13 cellular contexts compared by ENCODE assay signal in the genomic region with DNA sequence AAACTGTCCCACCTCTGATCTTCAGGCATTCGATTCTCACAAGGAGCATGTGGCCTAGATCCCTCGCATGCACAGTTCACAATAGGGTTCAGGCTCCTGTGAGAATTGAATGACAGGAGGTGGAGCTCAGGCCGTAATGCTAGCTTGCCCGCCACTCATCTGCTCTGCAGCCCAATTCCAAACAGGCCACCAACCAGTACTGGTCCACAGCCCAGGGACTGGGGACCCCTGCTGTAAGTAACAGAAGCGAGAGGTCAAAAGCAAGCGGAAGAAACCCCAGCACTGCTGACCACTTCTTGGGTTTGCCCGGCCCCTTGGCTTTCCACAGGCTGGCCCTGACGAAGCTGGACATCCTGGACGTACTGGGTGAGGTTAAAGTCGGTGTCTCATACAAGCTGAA. TPM values are rescaled to one million over a fixed set of nuclear protein-coding genes. Genes with fewer than 3 reads are reported as not detected.
DNase-seq lines count a peak whose midpoint lies in the region; ATAC-seq, FAIRE-seq and TF ChIP-seq lines count a peak whose summit lies in the region.
"Had no signal": no experiment of that assay in that cellular context is flagged by ENCODE, and none has a peak within 500 bp of the region (broad histone marks: within the 10 kb centered on the region; RNA-seq: fewer than 3 reads in every experiment).

No MANE protein-coding gene starts in this region.

- FAIRE-seq in kidney (lab: Jason Lieb, UNC) = no peak
- FAIRE-seq: A549 had no signal

- no peak overlapping the region for H3K9ac ChIP-seq in kidney (ENCODE audit: low read length in 2 of 2)

- CTCF ChIA-PET in HEK293T (lab: Yijun Ruan, JAX) = no interaction called here

- H3K4me1 ChIP-seq in kidney (ENCODE audit: control insufficient read depth in 1 of 2, insufficient read depth in 1 of 2, low read depth in 1 of 2, low read length in 2 of 2) = peaks cover 4 to 11% of the 10 kb centered on the region in 2 donors
- peaks cover 35 to 43% of the 10 kb centered on the region in 2 donors for H3K4me1 ChIP-seq in thoracic aorta (ENCODE audit: control insufficient read depth in 1 of 2, low read depth in 2 of 2)

- no peak for DNase-seq in HEK293T (ENCODE audit: extremely low spot score)
- DNase-seq in kidney = peak; percentile 20
- no peak for DNase-seq in thoracic aorta (ENCODE audit: low spot score)
- DNase-seq in caudate nucleus (lab: John Stamatoyannopoulos, UW) = no peak
- DNase-seq in COLO829 (ENCODE audit: low spot score) = no peak
- DNase-seq in NCI-H2029 treated with DMSO at 0.1 percent for 48 hours (lab: John Stamatoyannopoulos, UW) = no peak
- DNase-seq: CD8-positive, alpha-beta memory T cell; DMS53; H7 had no signal

- intact Hi-C loops in kidney (cut with DNase I) = no loop called here

- H3K36me3 ChIP-seq in KOPT-K1 (ENCODE audit: insufficient read depth, low read length) (no peaks in the 10 kb centered on the region), kidney (ENCODE audit: control insufficient read depth in 1 of 2, insufficient read depth in 2 of 2, low read length in 2 of 2) (peaks cover 12% of the 10 kb centered on the region in 2 donors), thoracic aorta (peaks cover 38% of the 10 kb centered on the region)

- ATAC-seq in thoracic aorta (ENCODE audit: insufficient number of reproducible peaks, low FRiP score, low read depth) = no peak
- ATAC-seq: GM23338 had no signal

- no peaks in the 10 kb centered on the region for H3K27me3 ChIP-seq in thoracic aorta (replicated peaks; ENCODE audit: insufficient read depth)

- peak overlapping the region; percentile 71 for H3K27ac ChIP-seq in KOPT-K1 (ENCODE audit: low read depth, low read length, poor library complexity, severe bottlenecking)
- H3K27ac ChIP-seq in kidney (ENCODE audit: low read depth in 2 of 2, low read length in 2 of 2) = no peak overlapping the region
- peak overlapping the region; percentile 93 to 95 for H3K27ac ChIP-seq in thoracic aorta
- no peak overlapping the region for H3K27ac ChIP-seq in caudate nucleus (ENCODE audit: low read depth, low read length)
- H3K27ac ChIP-seq: A549 had no signal

- TF ChIP-seq CTCF in kidney (IDR thresholded peaks at IDR 0.05; ENCODE audit: borderline replicate concordance, extremely low read depth, insufficient read depth) (no peak), thoracic aorta (IDR thresholded peaks at IDR 0.05) (no peak)

- H3K9me3 ChIP-seq in KOPT-K1 (ENCODE audit: insufficient read depth, low read length, poor library complexity, severe bottlenecking) (no peaks in the 10 kb centered on the region), kidney (ENCODE audit: control insufficient read depth in 1 of 2, low read length in 2 of 2) (no peaks in the 10 kb centered on the region), thoracic aorta (no peaks in the 10 kb centered on the region)
- H3K9me3 ChIP-seq: A549 had no signal

- POLR2A ChIA-PET in HEK293T (lab: Yijun Ruan, JAX) = interaction anchor here (0.6 kb wide), 1 partner anchor 8 kb away, joined by 3 read pairs; the partner anchor contains the start of gene SIVA1

- H3K4me3 ChIP-seq in kidney (ENCODE audit: low read length in 2 of 2) = no peak overlapping the region
- no peak overlapping the region for H3K4me3 ChIP-seq in thoracic aorta
- H3K4me3 ChIP-seq: A549, GM23338 had no signal

TF ChIP-seq in HEK293T, 16 proteins besides CTCF, POLR2A, EP300 and RAD21:
- TF ChIP-seq PKNOX1 (IDR thresholded peaks at IDR 0.05) = 0 out of 2 replicates have a peak, but pooled peaks have one; percentile 6
- no peak for TF ChIP-seq LEF1 (IDR thresholded peaks at IDR 0.05; ENCODE audit: borderline replicate concordance)

RNA-seq across cellular contexts. Expression of gene SIVA1, which starts 8.5 kb away (rescaled TPM):
- 65.7 TPM for total RNA-seq in kidney
- 124 TPM for polyA plus RNA-seq in kidney (ENCODE audit: insufficient read depth, low read depth, low replicate concordance)
- 100 to 1,000 TPM; 218 to 320 TPM for total RNA-seq in thoracic aorta

RNA-seq across cellular contexts. Expression of gene ADSS1, which starts 20.5 kb away (rescaled TPM):
- 7.5 TPM for total RNA-seq in kidney
- polyA plus RNA-seq in kidney (ENCODE audit: insufficient read depth, low read depth, low replicate concordance) = 16.5 TPM
- 10 to 100 TPM; 30.8 to 87.3 TPM for total RNA-seq in thoracic aorta
- polyA plus RNA-seq: IgD-negative memory B cell had no signal

RNA-seq across cellular contexts. Expression of gene AKT1, which starts 51.1 kb away (rescaled TPM):
- total RNA-seq in kidney = 125 TPM
- 70.6 TPM for polyA plus RNA-seq in kidney (ENCODE audit: insufficient read depth, low read depth, low replicate concordance)
- 100 to 1,000 TPM; 158 to 162 TPM for total RNA-seq in thoracic aorta

RNA-seq across cellular contexts. Expression of gene INF2, which starts 55.1 kb away (rescaled TPM):
- total RNA-seq in kidney (82.7 TPM), thoracic aorta (100 to 1,000 TPM; 124 to 162 TPM)
- polyA plus RNA-seq in kidney (ENCODE audit: insufficient read depth, low read depth, low replicate concordance) = 58.5 TPM

RNA-seq across cellular contexts. Expression of gene ZBTB42, which starts 56.4 kb away (rescaled TPM):
- total RNA-seq in kidney (10.0 TPM), thoracic aorta (1 to 10 TPM; 3.2 to 4.4 TPM)
- 3.9 TPM for polyA plus RNA-seq in kidney (ENCODE audit: insufficient read depth, low read depth, low replicate concordance)

Comparison
In these comparisons a context has a peak if more than half of its experiments do, and no peak if none do; other contexts are left out.
1. H3K27ac ChIP-seq: peak in KOPT-K1 (single experiment) and thoracic aorta (2 of 2); none in kidney (0 of 2) and caudate nucleus (single experiment).